18 cellular contexts compared by ENCODE assay signal in the genomic region with DNA sequence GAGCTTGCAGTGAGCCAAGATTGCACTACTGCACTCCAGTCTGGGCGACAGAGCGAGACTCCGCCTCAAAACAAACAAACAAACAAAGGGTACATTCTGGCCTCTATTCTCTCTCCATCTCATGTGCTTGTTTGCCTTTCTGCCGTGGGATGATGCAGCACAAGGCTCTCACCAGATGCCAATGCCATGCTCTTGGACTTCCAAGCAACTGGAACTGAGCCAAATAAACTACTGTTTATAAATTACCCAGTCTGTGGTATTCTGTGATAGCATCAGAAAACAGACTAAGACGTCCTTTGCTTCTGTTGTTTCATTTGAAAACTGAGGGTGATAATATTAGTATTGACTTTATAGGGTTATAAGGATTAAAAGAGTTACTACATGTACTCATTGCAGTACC. TPM values are rescaled to one million over a fixed set of nuclear protein-coding genes. Genes with fewer than 3 reads are reported as not detected.
A peak's percentile ranks its signal among the peaks of the same experiment; 100 is the strongest.
DNase-seq lines count a peak whose midpoint lies in the region; ATAC-seq and TF ChIP-seq lines count a peak whose summit lies in the region.
"Had no signal": no experiment of that assay in that cellular context is flagged by ENCODE, and none has a peak within 500 bp of the region (broad histone marks: within the 10 kb centered on the region; RNA-seq: fewer than 3 reads in every experiment).

No MANE protein-coding gene starts in this region.

- no peak for TF ChIP-seq CTCF in C4-2B (conservative IDR thresholded peaks at IDR 0.05)

- peaks cover 0 to 3% (median 0%) of the 10 kb centered on the region in 3 donors for H3K36me3 Mint-ChIP-seq in immature natural killer cell

- H3K4me3 Mint-ChIP-seq in immature natural killer cell, result no peak overlapping the region

- ATAC-seq in GM18868 (IDR thresholded peaks at IDR 0.05; ENCODE audit: unreplicated experiment), result no peak
- ATAC-seq: SK-N-SH treated with all-trans-retinoic acid at 6 μM for 48 hours had no signal

- H3K4me1 Mint-ChIP-seq in immature natural killer cell, result peaks cover 36 to 72% of the 10 kb centered on the region in 2 donors

- H3K27ac Mint-ChIP-seq in immature natural killer cell, result peak overlapping the region in 4 of 6 donors; percentile 42 to 95 (median 86)

- DNase-seq in NCI-H2171 treated with DMSO at 0.1 percent for 48 hours (lab: John Stamatoyannopoulos, UW) (peak; percentile 36), NCI-H2171 (lab: John Stamatoyannopoulos, UW) (no peak), M059J (ENCODE audit: low read depth) (peak; percentile 49), immature natural killer cell (no peak), NCI-H146 (lab: John Stamatoyannopoulos, UW) (no peak)
- no peak for DNase-seq in activated CD4-positive, alpha-beta T cell treated with anti-CD3 and anti-CD28 coated beads for 4 hours
- DNase-seq: EL, HCEC 1CT, IMR-90, NCI-H1436 treated with DMSO at 0.1 percent for 48 hours, NCI-H2081 treated with DMSO at 0.1 percent for 48 hours, NCI-H446 treated with DMSO at 0.1 percent for 48 hours, NCI-H774, Peyer's patch, Right ventricle myocardium superior had no signal

- H3K9me3 Mint-ChIP-seq in immature natural killer cell, result no peaks in the 10 kb centered on the region

- peak overlapping the region; percentile 44 for H3K27ac ChIP-seq in C4-2B
- H3K27ac ChIP-seq: Peyer's patch had no signal

- peaks cover 12 to 21% (median 19%) of the 10 kb centered on the region in 3 donors for H3K27me3 Mint-ChIP-seq in immature natural killer cell (ENCODE audit: low read depth in 3 of 3)

RNA-seq across cellular contexts. Expression of a gene that starts 3.6 kb away (rescaled TPM):
- 148 and 223 TPM in 2 replicates for total RNA-seq in M059J (2014; rRNA removed; shearing (Covaris generic))
- 100 to 1,000 TPM in 1 of 3 donors, 10 to 100 TPM in 2; 29.8 to 119 (median 31.5) TPM for polyA plus RNA-seq in immature natural killer cell

RNA-seq across cellular contexts. Expression of a gene that starts 11.9 kb away (rescaled TPM):
- total RNA-seq in M059J (2014; rRNA removed; shearing (Covaris generic)), result 11.4 and 12.3 TPM in 2 replicates
- 10 to 100 TPM; 39.2 to 78.7 (median 69.7) TPM for polyA plus RNA-seq in immature natural killer cell

RNA-seq across cellular contexts. Expression of a gene that starts 23.9 kb away (rescaled TPM):
- 5.1 and 8.3 TPM in 2 replicates for total RNA-seq in M059J (2014; rRNA removed; shearing (Covaris generic))
- polyA plus RNA-seq in immature natural killer cell, result 100 to 1,000 TPM in 1 of 3 donors, 10 to 100 TPM in 2; 38.3 to 104 (median 89.1) TPM

RNA-seq across cellular contexts. Expression of a gene that starts 44.6 kb away (rescaled TPM):
- total RNA-seq in M059J (2014; rRNA removed; shearing (Covaris generic)), result not detected in 2 replicates
- 1 to 10 TPM in 2 of 3 donors, under 1 TPM in 1; 0.37 to 5.2 (median 2.8) TPM for polyA plus RNA-seq in immature natural killer cell
- total RNA-seq: IMR-90 had no signal
- polyA plus RNA-seq: IMR-90 had no signal

Comparison
In these comparisons a context has a peak if more than half of its experiments do, and no peak if none do; other contexts are left out.
1. DNase-seq: peak in NCI-H2171 treated with DMSO at 0.1 percent for 48 hours (single experiment) and M059J (single experiment); none in NCI-H2171 (single experiment), immature natural killer cell (0 of 3), activated CD4-positive, alpha-beta T cell treated with anti-CD3 and anti-CD28 coated beads for 4 hours (0 of 2) and NCI-H146 (single experiment).